7 cellular contexts compared by ENCODE assay signal in genomic region chr11:13667795-13668101, GRCh38. TPM values are rescaled to one million over a fixed set of nuclear protein-coding genes. Genes with fewer than 3 reads are reported as not detected.
A peak's percentile ranks its signal among the peaks of the same experiment; 100 is the strongest.
DNase-seq lines count a peak whose midpoint lies in the region; ATAC-seq lines count a peak whose summit lies in the region.

No MANE protein-coding gene starts in this region.

- H3K4me3 Mint-ChIP-seq in activated CD8-positive, alpha-beta T cell treated with anti-CD3 and anti-CD28 coated beads, Interleukin-2, amount 10 ng/mL, durations not matched to agents 7 days and 5 days: peak overlapping the region; percentile 71
- peak overlapping the region; percentile 74 to 95 for H3K4me3 Mint-ChIP-seq in stimulated activated naive CD8-positive, alpha-beta T cell treated with anti-CD3 and anti-CD28 coated beads, Interleukin-15, amount 100 ng/mL, for 72 hours

- CTCF ChIA-PET in activated CD8-positive, alpha-beta T cell treated with anti-CD3 and anti-CD28 coated beads, Interleukin-2, amount 10 ng/mL, durations not matched to agents 7 days and 5 days (lab: Charles Lee): interaction anchor here (0.6 to 1.8 kb wide), 9 partner anchors 9 to 1241 kb away, joined by 3 to 11 read pairs (median 3); no protein-coding TSS in a partner anchor

- H3K36me3 ChIP-seq in iPS-18a (ENCODE audit: control insufficient read depth, low read depth, low read length): no peaks in the 10 kb centered on the region

- H3K36me3 Mint-ChIP-seq in activated CD8-positive, alpha-beta T cell treated with anti-CD3 and anti-CD28 coated beads, Interleukin-2, amount 10 ng/mL, durations not matched to agents 7 days and 5 days (ENCODE audit: low read depth): peaks cover 24% of the 10 kb centered on the region

- H3K27me3 Mint-ChIP-seq in activated CD8-positive, alpha-beta T cell treated with anti-CD3 and anti-CD28 coated beads, Interleukin-2, amount 10 ng/mL, durations not matched to agents 7 days and 5 days (ENCODE audit: low read depth): peaks cover 12% of the 10 kb centered on the region
- H3K27me3 Mint-ChIP-seq in stimulated activated naive CD8-positive, alpha-beta T cell treated with anti-CD3 and anti-CD28 coated beads, Interleukin-15, amount 100 ng/mL, for 72 hours: no peaks in the 10 kb centered on the region

- H3K27ac ChIP-seq in iPS-18a (ENCODE audit: low read length): no peak overlapping the region

- peaks cover 38% of the 10 kb centered on the region for H3K4me1 Mint-ChIP-seq in activated CD8-positive, alpha-beta T cell treated with anti-CD3 and anti-CD28 coated beads, Interleukin-2, amount 10 ng/mL, durations not matched to agents 7 days and 5 days (ENCODE audit: low read depth)
- H3K4me1 Mint-ChIP-seq in stimulated activated naive CD8-positive, alpha-beta T cell treated with anti-CD3 and anti-CD28 coated beads, Interleukin-15, amount 100 ng/mL, for 72 hours: peaks cover 42% of the 10 kb centered on the region

- H3K9me3 Mint-ChIP-seq in activated CD8-positive, alpha-beta T cell treated with anti-CD3 and anti-CD28 coated beads, Interleukin-2, amount 10 ng/mL, durations not matched to agents 7 days and 5 days (ENCODE audit: insufficient read depth): no peaks in the 10 kb centered on the region
- no peaks in the 10 kb centered on the region for H3K9me3 Mint-ChIP-seq in stimulated activated naive CD8-positive, alpha-beta T cell treated with anti-CD3 and anti-CD28 coated beads, Interleukin-15, amount 100 ng/mL, for 72 hours

- peak overlapping the region; percentile 68 for H3K27ac Mint-ChIP-seq in activated CD8-positive, alpha-beta T cell treated with anti-CD3 and anti-CD28 coated beads, Interleukin-2, amount 10 ng/mL, durations not matched to agents 7 days and 5 days
- H3K27ac Mint-ChIP-seq in stimulated activated naive CD8-positive, alpha-beta T cell treated with anti-CD3 and anti-CD28 coated beads, Interleukin-15, amount 100 ng/mL, for 72 hours: peak overlapping the region; percentile 75 to 85

- peaks cover 12% of the 10 kb centered on the region for H3K4me1 ChIP-seq in iPS-18a (ENCODE audit: control insufficient read depth, low read depth, low read length)

- POLR2A ChIA-PET in activated CD8-positive, alpha-beta T cell treated with anti-CD3 and anti-CD28 coated beads, Interleukin-2, amount 10 ng/mL, durations not matched to agents 7 days and 5 days (lab: Charles Lee): interaction anchor here (1.3 kb wide), 1 partner anchor 204 kb away, joined by 7 read pairs; the partner anchor contains the start of gene BTBD10

- H3K4me3 ChIP-seq in iPS-18a (ENCODE audit: low read length): peak overlapping the region; percentile 94

- DNase-seq in activated CD8-positive, alpha-beta T cell treated with anti-CD3 and anti-CD28 coated beads, Interleukin-2, amount 10 ng/mL, durations not matched to agents 7 days and 5 days: no peak
- DNase-seq in stimulated activated naive CD8-positive, alpha-beta T cell treated with anti-CD3 and anti-CD28 coated beads, Interleukin-15, amount 100 ng/mL, for 72 hours: no peak
- DNase-seq in germinal center (ENCODE audit: low spot score): no peak
- no peak for DNase-seq in effector CD4-positive, alpha-beta T cell
- DNase-seq in stimulated activated naive CD4-positive, alpha-beta T cell treated with Interleukin-2 at 50 U/mL for 16 hours (lab: John Stamatoyannopoulos, UW): no peak

- H3K9ac ChIP-seq in iPS-18a (ENCODE audit: low read length): peak overlapping the region; percentile 79

- H3K27me3 ChIP-seq in iPS-18a (ENCODE audit: control insufficient read depth, insufficient read depth, low read length): peaks cover 9% of the 10 kb centered on the region

- H3K9me3 ChIP-seq in iPS-18a (ENCODE audit: control insufficient read depth, low read depth, low read length): no peaks in the 10 kb centered on the region

- ATAC-seq in HG03378 (IDR thresholded peaks at IDR 0.05; ENCODE audit: unreplicated experiment): peak; percentile 11
- ATAC-seq in activated CD8-positive, alpha-beta T cell treated with anti-CD3 and anti-CD28 coated beads, Interleukin-2, amount 10 ng/mL, durations not matched to agents 7 days and 5 days: no peak
- ATAC-seq in stimulated activated naive CD8-positive, alpha-beta T cell treated with anti-CD3 and anti-CD28 coated beads, Interleukin-15, amount 100 ng/mL, for 72 hours: no peak

RNA-seq across cellular contexts. Expression of gene FAR1, which starts 0.7 kb away (rescaled TPM):
- 10 to 100 TPM; 65.3 to 65.8 TPM for total RNA-seq in activated CD8-positive, alpha-beta T cell treated with anti-CD3 and anti-CD28 coated beads, Interleukin-2, amount 10 ng/mL, durations not matched to agents 7 days and 5 days
